Comparison of ENCODE assay signal across 19 cellular contexts in genomic region chr7:117007285-117007684, GRCh38. TPM values are rescaled to one million over a fixed set of nuclear protein-coding genes. Genes with fewer than 3 reads are reported as not detected.
DNase-seq lines count a peak whose midpoint lies in the region; ATAC-seq and FAIRE-seq lines count a peak whose summit lies in the region.
"Had no signal": no experiment of that assay in that cellular context is flagged by ENCODE, and none has a peak within 500 bp of the region (broad histone marks: within the 10 kb centered on the region; RNA-seq: fewer than 3 reads in every experiment).

No MANE protein-coding gene starts in this region.

- H3K27me3 Mint-ChIP-seq in activated naive CD4-positive, alpha-beta T cell treated with anti-CD3 and anti-CD28 coated beads, Interleukin-2, amount 50 U/mL, for 24 hours: no peaks in the 10 kb centered on the region
- no peaks in the 10 kb centered on the region for H3K27me3 Mint-ChIP-seq in activated naive CD8-positive, alpha-beta T cell treated with anti-CD3 and anti-CD28 coated beads, Interleukin-2, amount 10 ng/mL, durations not matched to agents 7 days and 5 days
- peaks cover 0 to 10% (median 0%) of the 10 kb centered on the region in 5 donors for H3K27me3 Mint-ChIP-seq in naive thymus-derived CD8-positive, alpha-beta T cell

- H3K27ac Mint-ChIP-seq in activated naive CD4-positive, alpha-beta T cell treated with anti-CD3 and anti-CD28 coated beads, Interleukin-2, amount 50 U/mL, for 24 hours: peak overlapping the region; percentile 7
- peak overlapping the region; percentile 60 for H3K27ac Mint-ChIP-seq in activated naive CD8-positive, alpha-beta T cell treated with anti-CD3 and anti-CD28 coated beads, Interleukin-2, amount 10 ng/mL, durations not matched to agents 7 days and 5 days
- H3K27ac Mint-ChIP-seq in naive thymus-derived CD8-positive, alpha-beta T cell: peak overlapping the region in 8 of 10 donors; percentile 5 to 72 (median 36)

- DNase-seq in activated naive CD4-positive, alpha-beta T cell treated with Interleukin-2 at 50 U/mL for 16 hours: no peak
- DNase-seq in GM19239 (ENCODE audit: insufficient read length, low spot score) (no peak), putamen (ENCODE audit: low spot score) (no peak), OCI-M2 (lab: John Stamatoyannopoulos, UW; ENCODE audit: unreplicated experiment) (no peak)
- DNase-seq in activated naive CD8-positive, alpha-beta T cell treated with anti-CD3 and anti-CD28 coated beads, Interleukin-2, amount 10 ng/mL, durations not matched to agents 7 days and 5 days: no peak
- peak in 4 of 10 donors; percentile 8 to 56 (median 46) for DNase-seq in naive thymus-derived CD8-positive, alpha-beta T cell
- DNase-seq: DMS53, EL, KBM-7, NCI-H1694 treated with DMSO at 0.1 percent for 48 hours, NCI-H510A treated with DMSO at 0.1 percent for 48 hours, NCI-H774, OCI-M1, SHP77 treated with DMSO at 0.1 percent for 48 hours had no signal

- peak; percentile 74 for FAIRE-seq in GM19239 (lab: Jason Lieb, UNC)
- FAIRE-seq: A549, GM12878 had no signal

- no peak for ATAC-seq in activated naive CD8-positive, alpha-beta T cell treated with anti-CD3 and anti-CD28 coated beads, Interleukin-2, amount 10 ng/mL, durations not matched to agents 7 days and 5 days (ENCODE audit: low read depth)
- peak; percentile 73 to 78 for ATAC-seq in naive thymus-derived CD8-positive, alpha-beta T cell
- no peak for ATAC-seq in GM19351 (IDR thresholded peaks at IDR 0.05; ENCODE audit: unreplicated experiment)
- ATAC-seq: A549, GM12878 had no signal

- H3K9me3 Mint-ChIP-seq in activated naive CD4-positive, alpha-beta T cell treated with anti-CD3 and anti-CD28 coated beads, Interleukin-2, amount 50 U/mL, for 24 hours: no peaks in the 10 kb centered on the region
- H3K9me3 Mint-ChIP-seq in activated naive CD8-positive, alpha-beta T cell treated with anti-CD3 and anti-CD28 coated beads, Interleukin-2, amount 10 ng/mL, durations not matched to agents 7 days and 5 days: no peaks in the 10 kb centered on the region
- no peaks in the 10 kb centered on the region for H3K9me3 Mint-ChIP-seq in naive thymus-derived CD8-positive, alpha-beta T cell
- H3K9me3 Mint-ChIP-seq: CD8-positive, alpha-beta memory T cell had no signal

- POLR2A ChIA-PET in activated naive CD8-positive, alpha-beta T cell treated with anti-CD3 and anti-CD28 coated beads, Interleukin-2, amount 10 ng/mL, durations not matched to agents 7 days and 5 days (lab: Charles Lee): no interaction called here
- POLR2A ChIA-PET in naive thymus-derived CD8-positive, alpha-beta T cell (lab: Charles Lee): interaction anchor here (1.2 kb wide), 1 partner anchor 9 kb away, joined by 4 read pairs; no protein-coding TSS in a partner anchor

- no peaks in the 10 kb centered on the region for H3K36me3 Mint-ChIP-seq in activated naive CD4-positive, alpha-beta T cell treated with anti-CD3 and anti-CD28 coated beads, Interleukin-2, amount 50 U/mL, for 24 hours
- no peaks in the 10 kb centered on the region for H3K36me3 Mint-ChIP-seq in activated naive CD8-positive, alpha-beta T cell treated with anti-CD3 and anti-CD28 coated beads, Interleukin-2, amount 10 ng/mL, durations not matched to agents 7 days and 5 days
- no peaks in the 10 kb centered on the region for H3K36me3 Mint-ChIP-seq in naive thymus-derived CD8-positive, alpha-beta T cell
- H3K36me3 Mint-ChIP-seq: CD8-positive, alpha-beta memory T cell had no signal

- peak overlapping the region; percentile 0 for H3K4me3 Mint-ChIP-seq in activated naive CD4-positive, alpha-beta T cell treated with anti-CD3 and anti-CD28 coated beads, Interleukin-2, amount 50 U/mL, for 24 hours
- H3K4me3 Mint-ChIP-seq in activated naive CD8-positive, alpha-beta T cell treated with anti-CD3 and anti-CD28 coated beads, Interleukin-2, amount 10 ng/mL, durations not matched to agents 7 days and 5 days: peak overlapping the region; percentile 8
- H3K4me3 Mint-ChIP-seq in naive thymus-derived CD8-positive, alpha-beta T cell: peak overlapping the region in 9 of 10 donors; percentile 3 to 67 (median 55)

- peaks cover 67% of the 10 kb centered on the region for H3K4me1 Mint-ChIP-seq in activated naive CD4-positive, alpha-beta T cell treated with anti-CD3 and anti-CD28 coated beads, Interleukin-2, amount 50 U/mL, for 24 hours
- peaks cover 50% of the 10 kb centered on the region for H3K4me1 Mint-ChIP-seq in activated naive CD8-positive, alpha-beta T cell treated with anti-CD3 and anti-CD28 coated beads, Interleukin-2, amount 10 ng/mL, durations not matched to agents 7 days and 5 days
- peaks cover 33 to 60% (median 58%) of the 10 kb centered on the region in 4 donors for H3K4me1 Mint-ChIP-seq in naive thymus-derived CD8-positive, alpha-beta T cell

RNA-seq across cellular contexts. Expression of gene ST7, which starts 54.0 kb away (rescaled TPM):
- 1 to 10 TPM; 4.6 to 5.6 TPM for total RNA-seq in activated naive CD8-positive, alpha-beta T cell treated with anti-CD3 and anti-CD28 coated beads, Interleukin-2, amount 10 ng/mL, durations not matched to agents 7 days and 5 days
- total RNA-seq in naive thymus-derived CD8-positive, alpha-beta T cell: 1 to 10 TPM; 3.0 to 5.0 TPM
- 1 to 10 TPM; 1.3 to 5.3 (median 1.9) TPM for polyA plus RNA-seq in naive thymus-derived CD8-positive, alpha-beta T cell

Comparison
In these comparisons a context has a peak if more than half of its experiments do, and no peak if none do; other contexts are left out.
1. H3K27ac Mint-ChIP-seq: peak in every context shown above with its lines; median percentile 60 in activated naive CD8-positive, alpha-beta T cell treated with anti-CD3 and anti-CD28 coated beads, Interleukin-2, amount 10 ng/mL, durations not matched to agents 7 days and 5 days; 36 in naive thymus-derived CD8-positive, alpha-beta T cell; 7 in activated naive CD4-positive, alpha-beta T cell treated with anti-CD3 and anti-CD28 coated beads, Interleukin-2, amount 50 U/mL, for 24 hours.
2. H3K4me3 Mint-ChIP-seq: peak in every context shown above with its lines; median percentile 55 in naive thymus-derived CD8-positive, alpha-beta T cell; 8 in activated naive CD8-positive, alpha-beta T cell treated with anti-CD3 and anti-CD28 coated beads, Interleukin-2, amount 10 ng/mL, durations not matched to agents 7 days and 5 days; 0 in activated naive CD4-positive, alpha-beta T cell treated with anti-CD3 and anti-CD28 coated beads, Interleukin-2, amount 50 U/mL, for 24 hours.
3. ATAC-seq: peak in naive thymus-derived CD8-positive, alpha-beta T cell (2 of 2); none in activated naive CD8-positive, alpha-beta T cell treated with anti-CD3 and anti-CD28 coated beads, Interleukin-2, amount 10 ng/mL, durations not matched to agents 7 days and 5 days (single experiment) and GM19351 (single experiment).